ENCODE assay signal across 24 cellular contexts in genomic region chr1:15747378-15747777, GRCh38. TPM values are rescaled to one million over a fixed set of nuclear protein-coding genes. Genes with fewer than 3 reads are reported as not detected.
DNase-seq lines count a peak whose midpoint lies in the region; ATAC-seq, FAIRE-seq and TF ChIP-seq lines count a peak whose summit lies in the region.
"Had no signal": no experiment of that assay in that cellular context is flagged by ENCODE, and none has a peak within 500 bp of the region (broad histone marks: within the 10 kb centered on the region; RNA-seq: fewer than 3 reads in every experiment).

No MANE protein-coding gene starts in this region.

- no peak for TF ChIP-seq POLR2A in HepG2 (IDR thresholded peaks at IDR 0.05; ENCODE audit: insufficient read depth in 1 of 2, low read depth in 2 of 2, low read length in 2 of 2)
- TF ChIP-seq POLR2A in right lobe of liver (IDR thresholded peaks at IDR 0.05): no peak
- no peak for TF ChIP-seq POLR2A in K562 (conservative IDR thresholded peaks at IDR 0.05)

- H3K9me3 ChIP-seq in HepG2 (ENCODE audit: low read length) (no peaks in the 10 kb centered on the region), right lobe of liver (no peaks in the 10 kb centered on the region), K562 (replicated peaks; ENCODE audit: control insufficient read depth, insufficient read depth, low read depth, low read length) (no peaks in the 10 kb centered on the region), mesenchymal stem cell (ENCODE audit: control insufficient read depth, low read length) (no peaks in the 10 kb centered on the region), aorta (ENCODE audit: control insufficient read depth, low read length) (no peaks in the 10 kb centered on the region)
- H3K9me3 ChIP-seq: BLaER1, SJSA1 had no signal

- H3K9me1 ChIP-seq in K562 (ENCODE audit: control insufficient read depth, insufficient read depth, low read length): no peaks in the 10 kb centered on the region

- H4K20me1 ChIP-seq in HepG2 (ENCODE audit: insufficient read depth, low read length) (no peaks in the 10 kb centered on the region), K562 (replicated peaks; ENCODE audit: control insufficient read depth, insufficient read depth, low read length) (0 out of 2 replicates have a peak, but pooled peaks cover 4% of the 10 kb centered on the region)
- H4K20me1 ChIP-seq: BLaER1 had no signal

- in situ Hi-C loops in HepG2 (cut with HindIII; ENCODE audit: extremely low pct_ligation_motif_present, low pct_unique_long_range_greater_than_20kb): no loop called here
- in situ Hi-C loops in K562 (cut with MboI): no loop called here

- H3K79me1 ChIP-seq in mesenchymal stem cell (replicated peaks; ENCODE audit: low read length, poor library complexity, severe bottlenecking): no peaks in the 10 kb centered on the region

- H3K14ac ChIP-seq in mesenchymal stem cell (ENCODE audit: low read length in 2 of 2): no peak overlapping the region

- H2BK5ac ChIP-seq in mesenchymal stem cell (ENCODE audit: low read depth, low read length, poor library complexity, severe bottlenecking): no peak overlapping the region

- H3K36me3 ChIP-seq in HepG2 (replicated peaks in 1 of 2; ENCODE audit: control insufficient read depth in 1 of 2, insufficient read depth in 2 of 2, low read length in 2 of 2): no peaks in the 10 kb centered on the region
- H3K36me3 ChIP-seq in right lobe of liver: no peaks in the 10 kb centered on the region
- H3K36me3 ChIP-seq in K562 (ENCODE audit: control insufficient read depth, insufficient read depth, low read length): no peaks in the 10 kb centered on the region
- peaks cover 0 to 5% of the 10 kb centered on the region in 2 experiments for H3K36me3 ChIP-seq in mesenchymal stem cell (ENCODE audit: control insufficient read depth in 1 of 2, insufficient read depth in 2 of 2, low read depth in 1 of 2, low read length in 2 of 2)
- H3K36me3 ChIP-seq in aorta (ENCODE audit: control insufficient read depth in 1 of 2, insufficient read depth in 2 of 2, low read length in 1 of 2): no peaks in the 10 kb centered on the region
- H3K36me3 ChIP-seq: BLaER1, SJSA1 had no signal

- H3K4me2 ChIP-seq in HepG2 (ENCODE audit: low read depth, low read length) (peak overlapping the region; percentile 74), K562 (ENCODE audit: insufficient read depth, low read length) (no peak overlapping the region), mesenchymal stem cell (ENCODE audit: low read length, poor library complexity, severe bottlenecking) (no peak overlapping the region)
- H3K4me2 ChIP-seq: BLaER1 had no signal

- H3K79me2 ChIP-seq in HepG2 (ENCODE audit: insufficient read depth, low read length): no peaks in the 10 kb centered on the region
- no peaks in the 10 kb centered on the region for H3K79me2 ChIP-seq in K562 (ENCODE audit: control insufficient read depth, insufficient read depth, low read length)

- H3K18ac ChIP-seq in mesenchymal stem cell (ENCODE audit: low read depth in 1 of 2, low read length in 2 of 2): peak overlapping the region in 1 of 2 experiments; percentile 33

- H3K27ac ChIP-seq in HepG2 (ENCODE audit: extremely low read length, insufficient read depth, low read length) (no peak overlapping the region), right lobe of liver (no peak overlapping the region), K562 (ENCODE audit: extremely low read depth, low read depth, low read length) (no peak overlapping the region), mesenchymal stem cell (ENCODE audit: low read length, poor library complexity, severe bottlenecking) (no peak overlapping the region), aorta (ENCODE audit: low read depth in 1 of 2, low read length in 2 of 2) (peak overlapping the region; percentile 49 to 90)
- H3K27ac ChIP-seq: BLaER1, KMS-11, SJSA1 had no signal

- no peak for DNase-seq in HepG2 (ENCODE audit: low spot score)
- DNase-seq in right lobe of liver: no peak
- no peak for DNase-seq in K562 (ENCODE audit: extremely low read depth in 1 of 4, low spot score in 3 of 4)
- DNase-seq in mesenchymal stem cell: no peak
- DNase-seq in aorta: peak in 1 of 2 donors; percentile 54
- DNase-seq in stimulated activated naive CD8-positive, alpha-beta T cell treated with anti-CD3 and anti-CD28 coated beads, Interleukin-15, Interleukin-2, amounts not matched to agents 100 U/mL and 50 U/mL, for 24 hours: no peak
- no peak for DNase-seq in DMS 273 (lab: John Stamatoyannopoulos, UW; ENCODE audit: unreplicated experiment)
- no peak for DNase-seq in nucleus accumbens (lab: John Stamatoyannopoulos, UW)
- DNase-seq: CD4-positive, CD25-positive, alpha-beta regulatory T cell; H9; MM.1S; NCI-H2029; NCI-H446; NCI-H524 treated with DMSO at 0.1 percent for 48 hours; NCI-H774; Right ventricle myocardium superior had no signal

- TF ChIP-seq EP300 in HepG2 (IDR thresholded peaks at IDR 0.05; ENCODE audit: low read depth in 2 of 2, low read length in 2 of 2): no peak
- TF ChIP-seq EP300 in HepG2 (CRISPR knock-in tag; IDR thresholded peaks at IDR 0.05; ENCODE audit: borderline replicate concordance): no peak
- TF ChIP-seq EP300 in K562 (IDR thresholded peaks at IDR 0.05; ENCODE audit: low read length): no peak

- peak; percentile 9; the same call in 2 of the 3 replicates for ATAC-seq in HepG2
- no peak for ATAC-seq in right lobe of liver
- ATAC-seq in K562: no peak
- no peak for ATAC-seq in aorta (ENCODE audit: low FRiP score)
- ATAC-seq in stimulated activated naive CD8-positive, alpha-beta T cell treated with anti-CD3 and anti-CD28 coated beads, Interleukin-15, Interleukin-2, amounts not matched to agents 100 U/mL and 50 U/mL, for 24 hours: no peak

- H2BK120ac ChIP-seq in mesenchymal stem cell (ENCODE audit: low read depth, low read length): no peak overlapping the region

- peak overlapping the region; percentile 71 for H4K91ac ChIP-seq in mesenchymal stem cell (ENCODE audit: low read length)

- peak overlapping the region in 2 of 3 experiments; percentile 7 to 54; a peak in 3 of 6 replicates for H3K4me3 ChIP-seq in HepG2 (replicated peaks in 1 of 3; ENCODE audit: insufficient read depth in 1 of 3, low read depth in 2 of 3, low read length in 3 of 3)
- H3K4me3 ChIP-seq in right lobe of liver: no peak overlapping the region
- no peak overlapping the region for H3K4me3 ChIP-seq in K562
- no peak overlapping the region for H3K4me3 ChIP-seq in mesenchymal stem cell (ENCODE audit: insufficient read depth in 1 of 2, low read depth in 1 of 2, low read length in 2 of 2)
- no peak overlapping the region for H3K4me3 ChIP-seq in aorta (ENCODE audit: low read length in 2 of 2)
- H3K4me3 ChIP-seq: BLaER1, SJSA1 had no signal

- H3K9ac ChIP-seq in HepG2 (ENCODE audit: insufficient read depth, low read depth, low read length): no peak overlapping the region
- H3K9ac ChIP-seq in K562 (ENCODE audit: insufficient read depth in 1 of 2, low read depth in 2 of 2, low read length in 2 of 2): peak overlapping the region in 1 of 2 experiments; percentile 74; a peak in 2 of 4 replicates
- H3K9ac ChIP-seq in mesenchymal stem cell (ENCODE audit: low read length): no peak overlapping the region
- H3K9ac ChIP-seq: BLaER1, KMS-11 had no signal

- TF ChIP-seq CTCF in HepG2 (CRISPR knock-in tag; IDR thresholded peaks at IDR 0.05) (no peak), right lobe of liver (IDR thresholded peaks at IDR 0.05) (no peak), K562 (IDR thresholded peaks at IDR 0.05 in 2 of 3, conservative IDR thresholded peaks at IDR 0.05 in 1 of 3; ENCODE audit: insufficient read depth in 2 of 3, low read depth in 1 of 3, low read length in 3 of 3) (no peak)

- POLR2A ChIA-PET in HepG2 (lab: Yijun Ruan, JAX): interaction anchor here (0.8 to 1.0 kb wide), 2 partner anchors 10 to 11 kb away, joined by 3 to 4 read pairs; partner anchors contain the start of gene SLC25A34
- POLR2A ChIA-PET in K562 (lab: Yijun Ruan, JAX): no interaction called here

- CTCF ChIA-PET in HepG2 (lab: Yijun Ruan, JAX; ENCODE audit: low intra/inter-chr PET ratio, low total read pairs): no interaction called here
- CTCF ChIA-PET in K562 (lab: Yijun Ruan, JAX; ENCODE audit: low intra/inter-chr PET ratio): no interaction called here

- intact Hi-C loops in HepG2 (cut with micrococcal nuclease; ENCODE audit: unreplicated experiment): loop anchor here (10.0 kb wide), 1 partner anchor 63 kb away; the partner anchor contains the start of gene PLEKHM2
- intact Hi-C loops in right lobe of liver (cut with DNase I): no loop called here
- intact Hi-C loops in K562 (cut with micrococcal nuclease): no loop called here
- intact Hi-C loops in aorta (cut with DNase I): loop anchor here in 1 of 2 donors (5.0 kb wide), 1 partner anchor 40 kb away; no protein-coding TSS in a partner anchor

- 0% methylated on average over 3 of the region's 8 CpGs for WGBS in HepG2 (ENCODE audit: low lambda C conversion rate)
- WGBS in right lobe of liver (ENCODE audit: insufficient coverage, low coverage, low lambda C conversion rate, missing lambda C conversion rate): 80% methylated on average over 1 of the region's 8 CpGs
- 9% methylated on average over 8 of the region's 8 CpGs for WGBS in K562 (ENCODE audit: insufficient coverage, low coverage, missing lambda C conversion rate)
- 68% methylated on average over 6 of the region's 8 CpGs for WGBS in mesenchymal stem cell
- 4 to 10% methylated on average over 8 of the region's 8 CpGs for WGBS in aorta, 2 donors

- H3K4ac ChIP-seq in mesenchymal stem cell (ENCODE audit: low read depth in 1 of 2, low read length in 2 of 2): no peak overlapping the region

- BruUV-seq in HepG2 (replicated peaks; lab: Mats Ljungman, UMichigan) (no TSS peak), K562 (replicated peaks; lab: Mats Ljungman, UMichigan) (no TSS peak)

- H3K27me3 ChIP-seq in HepG2 (ENCODE audit: control insufficient read depth in 1 of 2, insufficient read depth in 2 of 2, low read length in 2 of 2): peaks cover 1 to 22% of the 10 kb centered on the region in 2 experiments
- H3K27me3 ChIP-seq in right lobe of liver: no peaks in the 10 kb centered on the region
- peaks cover 7 to 29% of the 10 kb centered on the region in 2 experiments; a peak in 3 of 5 replicates for H3K27me3 ChIP-seq in K562 (ENCODE audit: control insufficient read depth in 2 of 2, insufficient read depth in 2 of 2, low read length in 2 of 2)
- no peaks in the 10 kb centered on the region for H3K27me3 ChIP-seq in mesenchymal stem cell (ENCODE audit: control insufficient read depth in 1 of 2, insufficient read depth in 1 of 2, low read length in 2 of 2)
- no peaks in the 10 kb centered on the region for H3K27me3 ChIP-seq in aorta (ENCODE audit: control insufficient read depth in 1 of 2, insufficient read depth in 2 of 2, low read length in 1 of 2)
- H3K27me3 ChIP-seq: BLaER1, SJSA1 had no signal

- H2AFZ ChIP-seq in HepG2 (ENCODE audit: low read length) (no peak overlapping the region), K562 (ENCODE audit: low read depth, low read length) (no peak overlapping the region), mesenchymal stem cell (ENCODE audit: low read depth, low read length) (peak overlapping the region; percentile 67)

- FAIRE-seq in HepG2 (lab: Jason Lieb, UNC) (no peak), K562 (lab: Jason Lieb, UNC) (no peak)

- peaks cover 87% of the 10 kb centered on the region for H3K4me1 ChIP-seq in HepG2 (ENCODE audit: insufficient read depth, low read length)
- no peaks in the 10 kb centered on the region for H3K4me1 ChIP-seq in right lobe of liver
- peaks cover 0 to 27% of the 10 kb centered on the region in 2 experiments; a peak in 2 of 5 replicates for H3K4me1 ChIP-seq in K562 (replicated peaks in 1 of 2; ENCODE audit: control insufficient read depth in 2 of 2, insufficient read depth in 2 of 2, low read length in 2 of 2)
- peaks cover 6% of the 10 kb centered on the region for H3K4me1 ChIP-seq in mesenchymal stem cell (ENCODE audit: control insufficient read depth, insufficient read depth, low read depth, low read length)
- no peaks in the 10 kb centered on the region for H3K4me1 ChIP-seq in aorta (ENCODE audit: control insufficient read depth in 1 of 2, insufficient read depth in 2 of 2, low read length in 2 of 2)

- no peak for TF ChIP-seq RAD21 in HepG2 (CRISPR knock-in tag; IDR thresholded peaks at IDR 0.05)
- no peak for TF ChIP-seq RAD21 in K562 (CRISPR knock-in tag; conservative IDR thresholded peaks at IDR 0.05 in 1 of 2, IDR thresholded peaks at IDR 0.05 in 1 of 2)

- no peak overlapping the region for H3K23ac ChIP-seq in mesenchymal stem cell (ENCODE audit: low read length in 2 of 2)

- peak overlapping the region in 1 of 2 experiments; percentile 18 for H2BK12ac ChIP-seq in mesenchymal stem cell (ENCODE audit: low read length in 2 of 2)

- H4K8ac ChIP-seq in mesenchymal stem cell (ENCODE audit: low read length): peak overlapping the region; percentile 62

- H2BK15ac ChIP-seq in mesenchymal stem cell (ENCODE audit: low read depth, poor library complexity, severe bottlenecking): no peak overlapping the region

- no peak overlapping the region for H2AK5ac ChIP-seq in mesenchymal stem cell (ENCODE audit: low read length, severe bottlenecking)

RNA-seq across cellular contexts. Expression of gene TMEM82, which starts 5.1 kb away (rescaled TPM):
- total RNA-seq in HepG2 (2016; rRNA removed; fragmentation: Illumina TruSeq; extraction: Trizol): 0.29 and 0.97 TPM in 2 replicates
- 0.71 and 0.79 TPM in 2 replicates for total RNA-seq in HepG2 (2016; cell fraction: cytosol; rRNA removed; fragmentation: Illumina TruSeq; extraction: Trizol; ENCODE audit: low read depth)
- total RNA-seq in HepG2 (2016; cell fraction: insoluble cytoplasmic fraction; rRNA removed; fragmentation: Illumina TruSeq; extraction: Trizol): 0.43 and 0.58 TPM in 2 replicates
- total RNA-seq in HepG2 (2016; cell fraction: membrane; rRNA removed; fragmentation: Illumina TruSeq; extraction: Trizol): 0.43 and 0.45 TPM in 2 replicates
- total RNA-seq in HepG2 (2016; cell fraction: nucleus; rRNA removed; fragmentation: Illumina TruSeq; extraction: Trizol): 0.41 and 0.75 TPM in 2 replicates
- 0.24 and 0.40 TPM in 2 replicates for polyA plus RNA-seq in HepG2 (2011; rRNA removed)
- 0.28 and 0.51 TPM in 2 replicates for polyA plus RNA-seq in HepG2 (2011; cell fraction: cytosol; rRNA removed)
- polyA plus RNA-seq in HepG2 (2011; cell fraction: nucleus; rRNA removed): 0.58 and 0.85 TPM in 2 replicates
- polyA plus RNA-seq in HepG2 (2012): 0.32 and 0.44 TPM in 2 replicates
- 0.60 and 0.79 TPM in 2 replicates for polyA plus RNA-seq in HepG2 (2016; cell fraction: cytosol; fragmentation: Illumina TruSeq; extraction: Trizol; ENCODE audit: low read depth)
- 0.37 and 0.50 TPM in 2 replicates for polyA plus RNA-seq in HepG2 (2016; cell fraction: insoluble cytoplasmic fraction; fragmentation: Illumina TruSeq; extraction: Trizol; ENCODE audit: low read depth)
- polyA plus RNA-seq in HepG2 (2016; cell fraction: membrane; fragmentation: Illumina TruSeq; extraction: Trizol; ENCODE audit: low read depth): 0.64 and 0.87 TPM in 2 replicates
- polyA plus RNA-seq in HepG2 (2016; cell fraction: nucleus; fragmentation: Illumina TruSeq; extraction: Trizol; ENCODE audit: insufficient read depth, low read depth): 1.1 and 1.5 TPM in 2 replicates
- polyA minus RNA-seq in HepG2 (2011; rRNA and poly(A)+ RNA removed; ENCODE audit: low replicate concordance): 0.92 TPM in 1 of 2 replicates, not detected in the other
- 0.44 and 0.59 TPM in 2 replicates for polyA minus RNA-seq in HepG2 (2011; cell fraction: cytosol; rRNA and poly(A)+ RNA removed)
- 0.62 TPM in 1 of 2 replicates, not detected in the other for polyA minus RNA-seq in HepG2 (2011; cell fraction: nucleus; rRNA and poly(A)+ RNA removed)
- 10 to 100 TPM; 15.8 to 33.5 (median 19.1) TPM for total RNA-seq in right lobe of liver
- total RNA-seq in K562 (2011; cell fraction: chromatin; rRNA removed; ENCODE audit: low replicate concordance): not detected in 2 replicates
- total RNA-seq in K562 (2011; cell fraction: nucleolus; rRNA removed): not detected in 2 replicates
- total RNA-seq in K562 (2011; cell fraction: nucleoplasm; rRNA removed): not detected in 2 replicates
- total RNA-seq in K562 (2014; rRNA removed): not detected in 2 replicates
- not detected in 2 replicates for total RNA-seq in K562 (2014; rRNA removed; fragmentation: Illumina TruSeq; extraction: Trizol)
- total RNA-seq in K562 (2015; rRNA removed; fragmentation: Illumina TruSeq; extraction: Trizol): not detected in 2 replicates
- not detected in 2 replicates for total RNA-seq in K562 (2021)
- not detected in 2 replicates for polyA plus RNA-seq in K562 (2011; rRNA removed)
- not detected in 2 replicates for polyA plus RNA-seq in K562 (2011; cell fraction: cytosol; rRNA removed)
- polyA plus RNA-seq in K562 (2011; cell fraction: nucleus; rRNA removed): not detected in 2 replicates
- polyA plus RNA-seq in K562 (2012): not detected in 2 replicates
- polyA plus RNA-seq in K562 (2014; fragmentation: Illumina TruSeq; extraction: Trizol): not detected in 2 replicates
- polyA plus RNA-seq in K562 (2014; fragmentation: Nextera tagmentation; extraction: Ambion mirVana): not detected
- polyA plus RNA-seq in K562 (2014; rRNA removed): not detected in 2 replicates
- not detected in 2 replicates for polyA minus RNA-seq in K562 (2011; rRNA and poly(A)+ RNA removed)
- polyA minus RNA-seq in K562 (2011; cell fraction: cytosol; rRNA and poly(A)+ RNA removed): not detected in 2 replicates
- polyA minus RNA-seq in K562 (2011; cell fraction: nucleus; rRNA and poly(A)+ RNA removed): not detected in 2 replicates
- not detected for polyA plus RNA-seq in mesenchymal stem cell (2013, experiment 1 of 2)
- polyA plus RNA-seq in mesenchymal stem cell (2013, experiment 2 of 2): not detected
- total RNA-seq in aorta: not detected
- polyA plus RNA-seq in aorta: 1 to 10 TPM in 1 of 2 donors, not detected in 1; 5.8 TPM
- total RNA-seq: A172; CD4-positive, CD25-positive, alpha-beta regulatory T cell; Daoy; G401; HT1080; Right ventricle myocardium superior; SJSA1 had no signal
- polyA plus RNA-seq: AG04450; CD4-positive, CD25-positive, alpha-beta regulatory T cell had no signal

RNA-seq across cellular contexts. Expression of gene FBLIM1, which starts 11.2 kb away (rescaled TPM):
- total RNA-seq in HepG2 (2016; rRNA removed; fragmentation: Illumina TruSeq; extraction: Trizol) (9.2 and 10.6 TPM in 2 replicates), right lobe of liver (10 to 100 TPM in 1 of 6 experiments, 1 to 10 TPM in 5; 4.0 to 13.1 (median 6.0) TPM), K562 (2014; rRNA removed) (0.04 TPM in 1 of 2 replicates, not detected in the other), K562 (2014; rRNA removed; fragmentation: Illumina TruSeq; extraction: Trizol) (not detected in 2 replicates), K562 (2015; rRNA removed; fragmentation: Illumina TruSeq; extraction: Trizol) (not detected in 2 replicates), K562 (2021) (0.18 and 0.24 TPM in 2 replicates), aorta (100 to 1,000 TPM; 418 to 507 TPM)
- 2.3 and 2.6 TPM in 2 replicates for total RNA-seq in HepG2 (2016; cell fraction: cytosol; rRNA removed; fragmentation: Illumina TruSeq; extraction: Trizol; ENCODE audit: low read depth)
- total RNA-seq in HepG2 (2016; cell fraction: insoluble cytoplasmic fraction; rRNA removed; fragmentation: Illumina TruSeq; extraction: Trizol): 9.3 and 10.5 TPM in 2 replicates
- total RNA-seq in HepG2 (2016; cell fraction: membrane; rRNA removed; fragmentation: Illumina TruSeq; extraction: Trizol): 7.4 and 8.7 TPM in 2 replicates
- total RNA-seq in HepG2 (2016; cell fraction: nucleus; rRNA removed; fragmentation: Illumina TruSeq; extraction: Trizol): 4.4 and 5.9 TPM in 2 replicates
- polyA plus RNA-seq in HepG2 (2011; rRNA removed) (23.0 and 24.6 TPM in 2 replicates), K562 (2011; rRNA removed) (0.14 and 0.43 TPM in 2 replicates), K562 (2014; fragmentation: Illumina TruSeq; extraction: Trizol) (not detected in 2 replicates), K562 (2014; fragmentation: Nextera tagmentation; extraction: Ambion mirVana) (not detected), K562 (2014; rRNA removed) (not detected in 2 replicates), aorta (100 to 1,000 TPM; 192 to 584 TPM)
- 15.7 and 22.9 TPM in 2 replicates for polyA plus RNA-seq in HepG2 (2011; cell fraction: cytosol; rRNA removed)
- polyA plus RNA-seq in HepG2 (2011; cell fraction: nucleus; rRNA removed): 22.7 and 27.5 TPM in 2 replicates
- polyA plus RNA-seq in HepG2 (2012): 2.8 and 7.8 TPM in 2 replicates
- polyA plus RNA-seq in HepG2 (2016; cell fraction: cytosol; fragmentation: Illumina TruSeq; extraction: Trizol; ENCODE audit: low read depth): 2.9 and 3.0 TPM in 2 replicates
- 10.8 and 11.3 TPM in 2 replicates for polyA plus RNA-seq in HepG2 (2016; cell fraction: insoluble cytoplasmic fraction; fragmentation: Illumina TruSeq; extraction: Trizol; ENCODE audit: low read depth)
- 6.2 and 6.7 TPM in 2 replicates for polyA plus RNA-seq in HepG2 (2016; cell fraction: membrane; fragmentation: Illumina TruSeq; extraction: Trizol; ENCODE audit: low read depth)
- polyA plus RNA-seq in HepG2 (2016; cell fraction: nucleus; fragmentation: Illumina TruSeq; extraction: Trizol; ENCODE audit: insufficient read depth, low read depth): 17.7 and 20.4 TPM in 2 replicates
- 2.2 and 24.8 TPM in 2 replicates for polyA minus RNA-seq in HepG2 (2011; rRNA and poly(A)+ RNA removed; ENCODE audit: low replicate concordance)
- polyA minus RNA-seq in HepG2 (2011; cell fraction: cytosol; rRNA and poly(A)+ RNA removed): 12.1 and 12.4 TPM in 2 replicates
- polyA minus RNA-seq in HepG2 (2011; cell fraction: nucleus; rRNA and poly(A)+ RNA removed): 8.8 and 10.0 TPM in 2 replicates
- total RNA-seq in K562 (2011; cell fraction: chromatin; rRNA removed; ENCODE audit: low replicate concordance): 0.16 TPM in 1 of 2 replicates, not detected in the other
- total RNA-seq in K562 (2011; cell fraction: nucleolus; rRNA removed): 0.50 TPM in 1 of 2 replicates, not detected in the other
- total RNA-seq in K562 (2011; cell fraction: nucleoplasm; rRNA removed): 0.31 TPM in 1 of 2 replicates, not detected in the other
- polyA plus RNA-seq in K562 (2011; cell fraction: cytosol; rRNA removed): 0.09 and 0.63 TPM in 2 replicates
- polyA plus RNA-seq in K562 (2011; cell fraction: nucleus; rRNA removed): 0.10 and 0.20 TPM in 2 replicates
- 0.04 and 0.48 TPM in 2 replicates for polyA plus RNA-seq in K562 (2012)
- 0.11 and 0.27 TPM in 2 replicates for polyA minus RNA-seq in K562 (2011; rRNA and poly(A)+ RNA removed)
- polyA minus RNA-seq in K562 (2011; cell fraction: cytosol; rRNA and poly(A)+ RNA removed): not detected in 2 replicates
- 0.56 TPM in 1 of 2 replicates, not detected in the other for polyA minus RNA-seq in K562 (2011; cell fraction: nucleus; rRNA and poly(A)+ RNA removed)
- 112 TPM for polyA plus RNA-seq in mesenchymal stem cell (2013, experiment 1 of 2)
- polyA plus RNA-seq in mesenchymal stem cell (2013, experiment 2 of 2): 108 TPM
- total RNA-seq: CD4-positive, CD25-positive, alpha-beta regulatory T cell had no signal

RNA-seq across cellular contexts. Expression of gene SLC25A34, which starts 11.3 kb away (rescaled TPM):
- 0.13 TPM in 1 of 2 replicates, not detected in the other for total RNA-seq in HepG2 (2016; rRNA removed; fragmentation: Illumina TruSeq; extraction: Trizol)
- not detected in 2 replicates for total RNA-seq in HepG2 (2016; cell fraction: cytosol; rRNA removed; fragmentation: Illumina TruSeq; extraction: Trizol; ENCODE audit: low read depth)
- 0.13 and 0.15 TPM in 2 replicates for total RNA-seq in HepG2 (2016; cell fraction: insoluble cytoplasmic fraction; rRNA removed; fragmentation: Illumina TruSeq; extraction: Trizol)
- total RNA-seq in HepG2 (2016; cell fraction: membrane; rRNA removed; fragmentation: Illumina TruSeq; extraction: Trizol): 0.09 TPM in 1 of 2 replicates, not detected in the other
- 0.41 TPM in 1 of 2 replicates, not detected in the other for total RNA-seq in HepG2 (2016; cell fraction: nucleus; rRNA removed; fragmentation: Illumina TruSeq; extraction: Trizol)
- 0.18 TPM in 2 replicates for polyA plus RNA-seq in HepG2 (2011; rRNA removed)
- 0.12 and 0.16 TPM in 2 replicates for polyA plus RNA-seq in HepG2 (2011; cell fraction: cytosol; rRNA removed)
- 0.33 and 0.35 TPM in 2 replicates for polyA plus RNA-seq in HepG2 (2011; cell fraction: nucleus; rRNA removed)
- polyA plus RNA-seq in HepG2 (2012): 0.07 TPM in 1 of 2 replicates, not detected in the other
- not detected in 2 replicates for polyA plus RNA-seq in HepG2 (2016; cell fraction: cytosol; fragmentation: Illumina TruSeq; extraction: Trizol; ENCODE audit: low read depth)
- polyA plus RNA-seq in HepG2 (2016; cell fraction: insoluble cytoplasmic fraction; fragmentation: Illumina TruSeq; extraction: Trizol; ENCODE audit: low read depth): 0.10 TPM in 1 of 2 replicates, not detected in the other
- 0.08 TPM in 1 of 2 replicates, not detected in the other for polyA plus RNA-seq in HepG2 (2016; cell fraction: membrane; fragmentation: Illumina TruSeq; extraction: Trizol; ENCODE audit: low read depth)
- 0.15 and 0.21 TPM in 2 replicates for polyA plus RNA-seq in HepG2 (2016; cell fraction: nucleus; fragmentation: Illumina TruSeq; extraction: Trizol; ENCODE audit: insufficient read depth, low read depth)
- 0.04 and 0.42 TPM in 2 replicates for polyA minus RNA-seq in HepG2 (2011; rRNA and poly(A)+ RNA removed; ENCODE audit: low replicate concordance)
- polyA minus RNA-seq in HepG2 (2011; cell fraction: cytosol; rRNA and poly(A)+ RNA removed): not detected in 2 replicates
- 0.12 TPM in 1 of 2 replicates, not detected in the other for polyA minus RNA-seq in HepG2 (2011; cell fraction: nucleus; rRNA and poly(A)+ RNA removed)
- 10 to 100 TPM in 1 of 6 experiments, 1 to 10 TPM in 4, under 1 TPM in 1; 0.69 to 11.6 (median 3.2) TPM for total RNA-seq in right lobe of liver
- 0.86 and 1.9 TPM in 2 replicates for total RNA-seq in K562 (2011; cell fraction: chromatin; rRNA removed; ENCODE audit: low replicate concordance)
- total RNA-seq in K562 (2011; cell fraction: nucleolus; rRNA removed): 1.1 and 1.8 TPM in 2 replicates
- total RNA-seq in K562 (2011; cell fraction: nucleoplasm; rRNA removed): 1.1 and 1.6 TPM in 2 replicates
- 0.41 and 0.78 TPM in 2 replicates for total RNA-seq in K562 (2014; rRNA removed)
- total RNA-seq in K562 (2014; rRNA removed; fragmentation: Illumina TruSeq; extraction: Trizol): 0.06 and 0.11 TPM in 2 replicates
- total RNA-seq in K562 (2015; rRNA removed; fragmentation: Illumina TruSeq; extraction: Trizol): 0.26 and 0.43 TPM in 2 replicates
- total RNA-seq in K562 (2021): 0.13 and 0.16 TPM in 2 replicates
- 0.24 and 0.31 TPM in 2 replicates for polyA plus RNA-seq in K562 (2011; rRNA removed)
- polyA plus RNA-seq in K562 (2011; cell fraction: cytosol; rRNA removed): 0.18 and 0.34 TPM in 2 replicates
- polyA plus RNA-seq in K562 (2011; cell fraction: nucleus; rRNA removed): 0.94 and 1.9 TPM in 2 replicates
- polyA plus RNA-seq in K562 (2012): 0.25 and 0.55 TPM in 2 replicates
- polyA plus RNA-seq in K562 (2014; fragmentation: Illumina TruSeq; extraction: Trizol): 0.16 and 0.21 TPM in 2 replicates
- under 1 TPM; 0.01 to 0.03 TPM for polyA plus RNA-seq in K562 (2014; fragmentation: Nextera tagmentation; extraction: Ambion mirVana)
- 0.22 and 0.57 TPM in 2 replicates for polyA plus RNA-seq in K562 (2014; rRNA removed)
- polyA minus RNA-seq in K562 (2011; rRNA and poly(A)+ RNA removed): 0.12 and 0.35 TPM in 2 replicates
- not detected in 2 replicates for polyA minus RNA-seq in K562 (2011; cell fraction: cytosol; rRNA and poly(A)+ RNA removed)
- 0.40 and 0.78 TPM in 2 replicates for polyA minus RNA-seq in K562 (2011; cell fraction: nucleus; rRNA and poly(A)+ RNA removed)
- polyA plus RNA-seq in mesenchymal stem cell (2013, experiment 1 of 2): 0.32 TPM
- polyA plus RNA-seq in mesenchymal stem cell (2013, experiment 2 of 2): 0.27 TPM
- total RNA-seq in aorta: 1 to 10 TPM; 2.5 to 4.3 TPM
- polyA plus RNA-seq in aorta: 1 to 10 TPM; 5.6 to 9.8 TPM
- total RNA-seq: A172 had no signal
- polyA plus RNA-seq: CD4-positive, CD25-positive, alpha-beta regulatory T cell had no signal

Comparison
In these comparisons a context has a peak if more than half of its experiments do, and no peak if none do; other contexts are left out.
1. H3K4me3 ChIP-seq: peak in HepG2 (2 of 3); none in right lobe of liver (0 of 3), K562 (single experiment), mesenchymal stem cell (0 of 2) and aorta (0 of 2).
2. RNA of gene TMEM82, which starts 5.1 kb away (total RNA-seq): 15.8 to 33.5 TPM in right lobe of liver; 0.29 to 0.97 TPM in HepG2, not detected in K562 and not detected in aorta; every median in the first group is over 4 times any median in the second.
3. H3K27ac ChIP-seq: peak in aorta (2 of 2); none in HepG2 (single experiment), right lobe of liver (0 of 3), K562 (single experiment) and mesenchymal stem cell (single experiment).
4. RNA of gene FBLIM1, which starts 11.2 kb away (total RNA-seq): 418 to 507 TPM in aorta; 2.3 to 10.6 TPM in HepG2, 4.0 to 13.1 TPM in right lobe of liver and 0.04 to 0.50 TPM in K562; every median in the first group is over 10 times any median in the second.
5. Of the 241 proteins assayed by ChIP-seq in both HepG2 and K562: peak only in HepG2: BCL6, CBX5, FOXA3, FOXP4, GABPB1, GATAD2A and 14 more; only in K562: none; in both: none; in neither: 217; mixed calls (peak in some experiments, not most) for 4.